ENCODE assay signal across 12 cellular contexts in genomic region chr18:79948719-79949411, GRCh38. TPM values are rescaled to one million over a fixed set of nuclear protein-coding genes. Genes with fewer than 3 reads are reported as not detected.
A peak's percentile ranks its signal among the peaks of the same experiment; 100 is the strongest.
DNase-seq lines count a peak whose midpoint lies in the region; ATAC-seq and TF ChIP-seq lines count a peak whose summit lies in the region.
"Had no signal": no experiment of that assay in that cellular context is flagged by ENCODE, and none has a peak within 500 bp of the region (broad histone marks: within the 10 kb centered on the region; RNA-seq: fewer than 3 reads in every experiment).

No MANE protein-coding gene starts in this region.

- POLR2A ChIA-PET in activated B cell treated with CpG ODN at 0.5 μM for 24 hours (lab: Charles Lee) = interaction anchor here (0.7 to 3.3 kb wide), 6 partner anchors 39 to 270 kb away, joined by 3 to 20 read pairs (median 4); partner anchors contain the start of genes RBFA and TXNL4A

- TF ChIP-seq POLR2A in right lobe of liver (IDR thresholded peaks at IDR 0.05) (no peak), testis (IDR thresholded peaks at IDR 0.05) (no peak)

- H3K79me2 ChIP-seq in trophoblast cell (ENCODE audit: control insufficient read depth, insufficient read depth, low read length, poor library complexity) = peaks cover 7% of the 10 kb centered on the region

- H3K9me3 Mint-ChIP-seq in activated T-cell treated with anti-CD3 and anti-CD28 coated beads, Interleukin-2, amount 50 U/mL, for 72 hours = no peaks in the 10 kb centered on the region
- no peaks in the 10 kb centered on the region for H3K9me3 Mint-ChIP-seq in activated B cell treated with CpG ODN at 0.5 μM for 24 hours
- H3K9me3 Mint-ChIP-seq: stimulated activated naive CD8-positive, alpha-beta T cell treated with anti-CD3 and anti-CD28 coated beads, Interleukin-15, Interleukin-2, amounts not matched to agents 100 ng/mL and 50 ng/mL, for 24 hours; WTC11 had no signal

- no peak overlapping the region for H2BK5ac ChIP-seq in trophoblast cell (ENCODE audit: low read depth, low read length, poor library complexity)

- no peak overlapping the region for H3K23ac ChIP-seq in trophoblast cell (ENCODE audit: low read length)

- H3K79me1 ChIP-seq in trophoblast cell (ENCODE audit: low read length) = peaks cover 5% of the 10 kb centered on the region

- no peak overlapping the region for H3K18ac ChIP-seq in trophoblast cell (ENCODE audit: low read length)

- peaks cover 57% of the 10 kb centered on the region for H3K4me1 Mint-ChIP-seq in activated T-cell treated with anti-CD3 and anti-CD28 coated beads, Interleukin-2, amount 50 U/mL, for 72 hours (ENCODE audit: low read depth)
- H3K4me1 Mint-ChIP-seq in activated B cell treated with CpG ODN at 0.5 μM for 24 hours = peaks cover 57% of the 10 kb centered on the region

- H3K4me3 Mint-ChIP-seq in activated T-cell treated with anti-CD3 and anti-CD28 coated beads, Interleukin-2, amount 50 U/mL, for 72 hours = peak overlapping the region; percentile 87 to 94
- H3K4me3 Mint-ChIP-seq in activated B cell treated with CpG ODN at 0.5 μM for 24 hours = peak overlapping the region; percentile 85

- H4K91ac ChIP-seq in trophoblast cell (ENCODE audit: low read depth, low read length) = no peak overlapping the region

- intact Hi-C loops in activated B cell treated with CpG ODN at 0.5 μM for 24 hours (cut with micrococcal nuclease) = loop anchor here (5.0 kb wide), 1 partner anchor 37 kb away; no protein-coding TSS in a partner anchor
- intact Hi-C loops in right lobe of liver (cut with DNase I) = no loop called here
- intact Hi-C loops in testis (cut with DNase I; ENCODE audit: low total_unique reads) = no loop called here

- no peak overlapping the region for H3K9ac ChIP-seq in trophoblast cell (ENCODE audit: low read length)

- H4K8ac ChIP-seq in trophoblast cell (ENCODE audit: low read depth, low read length) = no peak overlapping the region

- H3K4me3 ChIP-seq in right lobe of liver = peak overlapping the region; percentile 72 to 91 (median 89)
- H3K4me3 ChIP-seq in testis = no peak overlapping the region
- no peak overlapping the region for H3K4me3 ChIP-seq in trophoblast cell (ENCODE audit: low read depth, low read length)

- CTCF ChIA-PET in activated B cell treated with CpG ODN at 0.5 μM for 24 hours (lab: Charles Lee) = no interaction called here

- peaks cover 0 to 3% (median 0%) of the 10 kb centered on the region in 4 donors for H3K36me3 ChIP-seq in right lobe of liver
- H3K36me3 ChIP-seq in testis (ENCODE audit: low read depth, missing control alignments) = no peaks in the 10 kb centered on the region
- peaks cover 5 to 7% of the 10 kb centered on the region in 2 experiments for H3K36me3 ChIP-seq in trophoblast cell (ENCODE audit: control insufficient read depth in 1 of 2, insufficient read depth in 2 of 2, low read length in 2 of 2)

- peaks cover 3% of the 10 kb centered on the region in 2 donors for H3K36me3 Mint-ChIP-seq in activated T-cell treated with anti-CD3 and anti-CD28 coated beads, Interleukin-2, amount 50 U/mL, for 72 hours (ENCODE audit: insufficient read depth in 2 of 2)
- H3K36me3 Mint-ChIP-seq in activated B cell treated with CpG ODN at 0.5 μM for 24 hours (ENCODE audit: low read depth) = peaks cover 30% of the 10 kb centered on the region
- H3K36me3 Mint-ChIP-seq: WTC11 had no signal

- no peak overlapping the region for H3K4me2 ChIP-seq in trophoblast cell (ENCODE audit: low read length)

- H3K27ac Mint-ChIP-seq in activated T-cell treated with anti-CD3 and anti-CD28 coated beads, Interleukin-2, amount 50 U/mL, for 72 hours = no peak overlapping the region
- H3K27ac Mint-ChIP-seq in activated B cell treated with CpG ODN at 0.5 μM for 24 hours = peak overlapping the region; percentile 92
- H3K27ac Mint-ChIP-seq: WTC11 had no signal

- no peaks in the 10 kb centered on the region for H3K27me3 Mint-ChIP-seq in activated T-cell treated with anti-CD3 and anti-CD28 coated beads, Interleukin-2, amount 50 U/mL, for 72 hours (ENCODE audit: low read depth)
- no peaks in the 10 kb centered on the region for H3K27me3 Mint-ChIP-seq in activated B cell treated with CpG ODN at 0.5 μM for 24 hours
- H3K27me3 Mint-ChIP-seq: stimulated activated naive CD8-positive, alpha-beta T cell treated with anti-CD3 and anti-CD28 coated beads, Interleukin-15, Interleukin-2, amounts not matched to agents 100 ng/mL and 50 ng/mL, for 24 hours had no signal

- H3K4ac ChIP-seq in trophoblast cell (ENCODE audit: low read depth, low read length) = no peak overlapping the region

- H2AFZ ChIP-seq in trophoblast cell (ENCODE audit: insufficient read depth, low read length, poor library complexity) = no peak overlapping the region

- no peak for ATAC-seq in activated T-cell treated with anti-CD3 and anti-CD28 coated beads, Interleukin-2, amount 50 U/mL, for 72 hours (replicated peaks in 1 of 2)
- ATAC-seq in activated B cell treated with CpG ODN at 0.5 μM for 24 hours (ENCODE audit: low read depth) (no peak), right lobe of liver (peak in 3 of 4 donors; percentile 2 to 19 (median 8))
- ATAC-seq: WTC11 had no signal

- no peak for TF ChIP-seq CTCF in activated B cell treated with CpG ODN at 0.5 μM for 24 hours (IDR thresholded peaks at IDR 0.05)
- TF ChIP-seq CTCF in right lobe of liver (IDR thresholded peaks at IDR 0.05) = no peak
- no peak for TF ChIP-seq CTCF in testis (IDR thresholded peaks at IDR 0.05)

- H2BK120ac ChIP-seq in trophoblast cell (ENCODE audit: insufficient read depth, low read length, poor library complexity) = no peak overlapping the region

- H3K4me1 ChIP-seq in right lobe of liver = peaks cover 0 to 52% (median 17%) of the 10 kb centered on the region in 4 donors
- peaks cover 40% of the 10 kb centered on the region for H3K4me1 ChIP-seq in testis
- peaks cover 12 to 13% of the 10 kb centered on the region in 2 experiments for H3K4me1 ChIP-seq in trophoblast cell (ENCODE audit: control insufficient read depth in 1 of 2, insufficient read depth in 2 of 2, low read length in 2 of 2)

- no peaks in the 10 kb centered on the region for H3K9me3 ChIP-seq in right lobe of liver
- no peaks in the 10 kb centered on the region for H3K9me3 ChIP-seq in testis
- peaks cover 3% of the 10 kb centered on the region for H3K9me3 ChIP-seq in trophoblast cell (ENCODE audit: insufficient read depth, low read depth, low read length)

- no peak overlapping the region for H4K12ac ChIP-seq in trophoblast cell (ENCODE audit: low read depth, low read length)

- no peak overlapping the region for H2AK5ac ChIP-seq in trophoblast cell (ENCODE audit: low read length)

- no peaks in the 10 kb centered on the region for H3K27me3 ChIP-seq in right lobe of liver
- H3K27me3 ChIP-seq in testis = no peaks in the 10 kb centered on the region
- H3K27me3 ChIP-seq in trophoblast cell (ENCODE audit: insufficient read depth, low read length) = peaks cover 9% of the 10 kb centered on the region

- peak overlapping the region; percentile 91 to 95 (median 93) for H3K27ac ChIP-seq in right lobe of liver
- no peak overlapping the region for H3K27ac ChIP-seq in testis
- no peak overlapping the region for H3K27ac ChIP-seq in trophoblast cell (ENCODE audit: low read depth, low read length)

- H3K14ac ChIP-seq in trophoblast cell (ENCODE audit: low read length) = no peak overlapping the region

- WGBS in right lobe of liver (ENCODE audit: insufficient coverage, low coverage, low lambda C conversion rate, missing lambda C conversion rate) = 23% methylated on average over 19 of the region's 23 CpGs
- WGBS in testis, 2 donors = 87 to 94% methylated on average over 17 to 23 of the region's 23 CpGs
- WGBS in trophoblast cell (ENCODE audit: extremely low coverage, insufficient coverage, insufficient read length) = no CpG with 5 or more reads among the region's 23 CpGs

- no peak overlapping the region for H2BK12ac ChIP-seq in trophoblast cell (ENCODE audit: low read length)

- DNase-seq in activated T-cell treated with anti-CD3 and anti-CD28 coated beads, Interleukin-2, amount 50 U/mL, for 72 hours = no peak
- DNase-seq in activated T-cell treated with anti-CD3 and anti-CD28 coated beads, Interleukin-2, amount 50 U/mL, for 1 hour = no peak
- DNase-seq in activated B cell treated with CpG ODN at 0.5 μM for 24 hours = no peak
- DNase-seq in right lobe of liver = peak; percentile 28 to 56 (median 53)
- DNase-seq in testis = peak; percentile 8
- DNase-seq in trophoblast cell = no peak
- DNase-seq in cerebellum (ENCODE audit: low spot score) = no peak
- DNase-seq in DMS153 treated with DMSO at 0.1 percent for 48 hours (lab: John Stamatoyannopoulos, UW; ENCODE audit: unreplicated experiment) = no peak
- DNase-seq: HCEC 1CT, NCI-H2171 treated with DMSO at 0.1 percent for 48 hours had no signal

RNA-seq across cellular contexts. Expression of gene SLC66A2, which starts 2.6 kb away (rescaled TPM):
- total RNA-seq in activated T-cell treated with anti-CD3 and anti-CD28 coated beads, Interleukin-2, amount 50 U/mL, for 72 hours = 10 to 100 TPM; 35.1 to 40.1 TPM
- 32.3 and 36.4 TPM in 2 replicates for total RNA-seq in activated B cell treated with CpG ODN at 0.5 μM for 24 hours
- 100 to 1,000 TPM in 3 of 6 experiments, 10 to 100 TPM in 3; 61.6 to 140 (median 95.8) TPM for total RNA-seq in right lobe of liver
- 100 to 1,000 TPM in 1 of 2 donors, 10 to 100 TPM in 1; 87.0 to 143 TPM for total RNA-seq in testis
- 72.5 TPM for polyA plus RNA-seq in testis (ENCODE audit: insufficient read depth, low read depth, low replicate concordance)
- polyA plus RNA-seq in trophoblast cell (2013) = 11.7 and 12.7 TPM in 2 replicates
- total RNA-seq in cerebellum = 26.4 TPM

RNA-seq across cellular contexts. Expression of gene HSBP1L1, which starts 15.6 kb away (rescaled TPM):
- 10 to 100 TPM; 11.2 to 11.8 TPM for total RNA-seq in activated T-cell treated with anti-CD3 and anti-CD28 coated beads, Interleukin-2, amount 50 U/mL, for 72 hours
- total RNA-seq in activated B cell treated with CpG ODN at 0.5 μM for 24 hours = 0.98 and 2.5 TPM in 2 replicates
- total RNA-seq in right lobe of liver = 10 to 100 TPM; 16.8 to 35.1 (median 23.7) TPM
- 1 to 10 TPM; 5.0 to 6.6 TPM for total RNA-seq in testis
- 6.0 TPM for polyA plus RNA-seq in testis (ENCODE audit: insufficient read depth, low read depth, low replicate concordance)
- 19.8 and 20.5 TPM in 2 replicates for polyA plus RNA-seq in trophoblast cell (2013)
- total RNA-seq in cerebellum = 2.3 TPM

RNA-seq across cellular contexts. Expression of gene TXNL4A, which starts 39.5 kb away (rescaled TPM):
- 100 to 1,000 TPM in 1 of 2 donors, 10 to 100 TPM in 1; 92.9 to 105 TPM for total RNA-seq in activated T-cell treated with anti-CD3 and anti-CD28 coated beads, Interleukin-2, amount 50 U/mL, for 72 hours
- total RNA-seq in activated B cell treated with CpG ODN at 0.5 μM for 24 hours (94.7 and 96.9 TPM in 2 replicates), right lobe of liver (10 to 100 TPM; 18.5 to 53.9 (median 37.8) TPM), testis (10 to 100 TPM; 37.4 to 47.0 TPM), cerebellum (34.5 TPM)
- 158 TPM for polyA plus RNA-seq in testis (ENCODE audit: insufficient read depth, low read depth, low replicate concordance)
- 82.5 and 87.8 TPM in 2 replicates for polyA plus RNA-seq in trophoblast cell (2013)

Comparison
In these comparisons a context has a peak if more than half of its experiments do, and no peak if none do; other contexts are left out.
1. ATAC-seq: peak in right lobe of liver (3 of 4); none in activated T-cell treated with anti-CD3 and anti-CD28 coated beads, Interleukin-2, amount 50 U/mL, for 72 hours (0 of 2) and activated B cell treated with CpG ODN at 0.5 μM for 24 hours (single experiment).
2. DNase-seq: peak in right lobe of liver (3 of 3) and testis (single experiment); none in activated T-cell treated with anti-CD3 and anti-CD28 coated beads, Interleukin-2, amount 50 U/mL, for 72 hours (0 of 2), activated T-cell treated with anti-CD3 and anti-CD28 coated beads, Interleukin-2, amount 50 U/mL, for 1 hour (single experiment), activated B cell treated with CpG ODN at 0.5 μM for 24 hours (single experiment), trophoblast cell (0 of 2), cerebellum (single experiment) and DMS153 treated with DMSO at 0.1 percent for 48 hours (single experiment).
3. H3K27ac ChIP-seq: peak in right lobe of liver (3 of 3); none in testis (0 of 2) and trophoblast cell (single experiment).
4. H3K4me3 ChIP-seq: peak in right lobe of liver (3 of 3); none in testis (0 of 2) and trophoblast cell (single experiment).